ENCODE assay signal across 11 cellular contexts in genomic region chr20:41086402-41087324, GRCh38. TPM values are rescaled to one million over a fixed set of nuclear protein-coding genes. Genes with fewer than 3 reads are reported as not detected.
DNase-seq lines count a peak whose midpoint lies in the region; FAIRE-seq and TF ChIP-seq lines count a peak whose summit lies in the region.
"Had no signal": no experiment of that assay in that cellular context is flagged by ENCODE, and none has a peak within 500 bp of the region (broad histone marks: within the 10 kb centered on the region; RNA-seq: fewer than 3 reads in every experiment).

No MANE protein-coding gene starts in this region.

- peaks cover 64% of the 10 kb centered on the region for H3K36me3 Mint-ChIP-seq in activated CD4-positive, alpha-beta T cell treated with anti-CD3 and anti-CD28 coated beads, Interleukin-2, amount 10 ng/mL, durations not matched to agents 24 days and 14 days (ENCODE audit: low read depth)
- peaks cover 67% of the 10 kb centered on the region for H3K36me3 Mint-ChIP-seq in activated CD4-positive, alpha-beta memory T cell treated with anti-CD3 and anti-CD28 coated beads, Interleukin-2, amount 10 ng/mL, durations not matched to agents 7 days and 5 days (ENCODE audit: low read depth)

- H3K27ac ChIP-seq in smooth muscle cell (ENCODE audit: low read depth), result peak overlapping the region; percentile 9
- H3K27ac ChIP-seq: pancreas, SJSA1 had no signal

- no peaks in the 10 kb centered on the region for H3K9me3 ChIP-seq in smooth muscle cell (replicated peaks; ENCODE audit: low read depth)
- H3K9me3 ChIP-seq: pancreas, SJSA1 had no signal

- CTCF ChIA-PET in activated CD4-positive, alpha-beta memory T cell treated with anti-CD3 and anti-CD28 coated beads, Interleukin-2, amount 10 ng/mL, durations not matched to agents 7 days and 5 days (lab: Charles Lee), result interaction anchor here (0.9 to 2.8 kb wide), 4 partner anchors 8 to 96 kb away, joined by 3 to 18 read pairs (median 4); no protein-coding TSS in a partner anchor

- peak overlapping the region; percentile 6 for H3K4me3 Mint-ChIP-seq in activated CD4-positive, alpha-beta T cell treated with anti-CD3 and anti-CD28 coated beads, Interleukin-2, amount 10 ng/mL, durations not matched to agents 24 days and 14 days
- H3K4me3 Mint-ChIP-seq in activated CD4-positive, alpha-beta memory T cell treated with anti-CD3 and anti-CD28 coated beads, Interleukin-2, amount 10 ng/mL, durations not matched to agents 7 days and 5 days, result no peak overlapping the region

- DNase-seq in activated CD4-positive, alpha-beta T cell treated with anti-CD3 and anti-CD28 coated beads, Interleukin-2, amount 10 ng/mL, durations not matched to agents 24 days and 14 days, result no peak
- DNase-seq in activated CD4-positive, alpha-beta T cell treated with anti-CD3 and anti-CD28 coated beads for 4 hours, result no peak
- peak; percentile 84 for DNase-seq in NCI-H2196 (lab: John Stamatoyannopoulos, UW; ENCODE audit: unreplicated experiment)
- DNase-seq in activated CD4-positive, alpha-beta memory T cell treated with anti-CD3 and anti-CD28 coated beads, Interleukin-2, amount 10 ng/mL, durations not matched to agents 7 days and 5 days, result no peak
- no peak for DNase-seq in smooth muscle cell (lab: John Stamatoyannopoulos, UW; ENCODE audit: unreplicated experiment)
- no peak for DNase-seq in ureter (ENCODE audit: low spot score)
- no peak for DNase-seq in frontal cortex (ENCODE audit: low spot score in 2 of 2)
- no peak for DNase-seq in cerebellar nuclear complex (lab: John Stamatoyannopoulos, UW)
- DNase-seq: ACHN, pancreas had no signal

- H3K79me2 ChIP-seq in smooth muscle cell (ENCODE audit: low read depth), result peaks cover 13% of the 10 kb centered on the region

- H3K27me3 ChIP-seq in smooth muscle cell (ENCODE audit: low read depth), result no peaks in the 10 kb centered on the region
- H3K27me3 ChIP-seq: pancreas, SJSA1 had no signal

- H4K20me1 ChIP-seq in smooth muscle cell (ENCODE audit: low read depth), result peaks cover 77% of the 10 kb centered on the region

- no peak overlapping the region for H3K4me2 ChIP-seq in smooth muscle cell

- 67% methylated on average over 8 of the region's 8 CpGs for WGBS in smooth muscle cell (ENCODE audit: low lambda C conversion rate)

- peaks cover 16% of the 10 kb centered on the region for H3K4me1 Mint-ChIP-seq in activated CD4-positive, alpha-beta T cell treated with anti-CD3 and anti-CD28 coated beads, Interleukin-2, amount 10 ng/mL, durations not matched to agents 24 days and 14 days
- peaks cover 21% of the 10 kb centered on the region for H3K4me1 Mint-ChIP-seq in activated CD4-positive, alpha-beta memory T cell treated with anti-CD3 and anti-CD28 coated beads, Interleukin-2, amount 10 ng/mL, durations not matched to agents 7 days and 5 days

- H3K4me3 ChIP-seq in smooth muscle cell, result no peak overlapping the region
- H3K4me3 ChIP-seq: pancreas, SJSA1 had no signal

- TF ChIP-seq CTCF in smooth muscle cell (IDR thresholded peaks at IDR 0.05; ENCODE audit: borderline replicate concordance, insufficient read depth, poor library complexity, severe bottlenecking), result no peak

- intact Hi-C loops in activated CD4-positive, alpha-beta T cell treated with anti-CD3 and anti-CD28 coated beads, Interleukin-2, amount 10 ng/mL, durations not matched to agents 24 days and 14 days (cut with micrococcal nuclease), result no loop called here

- no peaks in the 10 kb centered on the region for H3K9me3 Mint-ChIP-seq in activated CD4-positive, alpha-beta T cell treated with anti-CD3 and anti-CD28 coated beads, Interleukin-2, amount 10 ng/mL, durations not matched to agents 24 days and 14 days
- H3K9me3 Mint-ChIP-seq in activated CD4-positive, alpha-beta memory T cell treated with anti-CD3 and anti-CD28 coated beads, Interleukin-2, amount 10 ng/mL, durations not matched to agents 7 days and 5 days, result no peaks in the 10 kb centered on the region

- POLR2A ChIA-PET in activated CD4-positive, alpha-beta memory T cell treated with anti-CD3 and anti-CD28 coated beads, Interleukin-2, amount 10 ng/mL, durations not matched to agents 7 days and 5 days (lab: Charles Lee), result interaction anchor here (0.8 to 2.6 kb wide), 4 partner anchors 8 to 109 kb away, joined by 3 to 8 read pairs (median 6); no protein-coding TSS in a partner anchor

- H3K9ac ChIP-seq in smooth muscle cell (ENCODE audit: low read depth), result no peak overlapping the region

- H3K27me3 Mint-ChIP-seq in activated CD4-positive, alpha-beta T cell treated with anti-CD3 and anti-CD28 coated beads, Interleukin-2, amount 10 ng/mL, durations not matched to agents 24 days and 14 days, result no peaks in the 10 kb centered on the region
- no peaks in the 10 kb centered on the region for H3K27me3 Mint-ChIP-seq in activated CD4-positive, alpha-beta memory T cell treated with anti-CD3 and anti-CD28 coated beads, Interleukin-2, amount 10 ng/mL, durations not matched to agents 7 days and 5 days

- FAIRE-seq in frontal cortex (lab: Jason Lieb, UNC), result no peak
- FAIRE-seq: pancreas had no signal

- no peaks in the 10 kb centered on the region for H3K4me1 ChIP-seq in smooth muscle cell (ENCODE audit: low read depth)

- no peak overlapping the region for H2AFZ ChIP-seq in smooth muscle cell (ENCODE audit: low read depth)

- peaks cover 24% of the 10 kb centered on the region for H3K36me3 ChIP-seq in smooth muscle cell (ENCODE audit: low read depth)

- no peak overlapping the region for H3K27ac Mint-ChIP-seq in activated CD4-positive, alpha-beta T cell treated with anti-CD3 and anti-CD28 coated beads, Interleukin-2, amount 10 ng/mL, durations not matched to agents 24 days and 14 days
- H3K27ac Mint-ChIP-seq in activated CD4-positive, alpha-beta memory T cell treated with anti-CD3 and anti-CD28 coated beads, Interleukin-2, amount 10 ng/mL, durations not matched to agents 7 days and 5 days, result peak overlapping the region; percentile 27

- peaks cover 12% of the 10 kb centered on the region for H3F3A ChIP-seq in smooth muscle cell (ENCODE audit: low read depth)

RNA-seq across cellular contexts. Expression of gene PLCG1, which starts 50.7 kb away (rescaled TPM):
- 246 and 255 TPM in 2 replicates for total RNA-seq in activated CD4-positive, alpha-beta T cell treated with anti-CD3 and anti-CD28 coated beads, Interleukin-2, amount 10 ng/mL, durations not matched to agents 24 days and 14 days
- total RNA-seq in activated CD4-positive, alpha-beta memory T cell treated with anti-CD3 and anti-CD28 coated beads, Interleukin-2, amount 10 ng/mL, durations not matched to agents 7 days and 5 days, result 100 to 1,000 TPM; 267 to 286 TPM
- 45.2 and 77.1 TPM in 2 replicates for total RNA-seq in smooth muscle cell
- 36.9 and 38.5 TPM in 2 replicates for polyA plus RNA-seq in smooth muscle cell
- total RNA-seq in ureter, result 96.3 TPM
- 91.3 TPM for total RNA-seq in frontal cortex

RNA-seq across cellular contexts. Expression of gene TOP1, which starts 58.0 kb away (rescaled TPM):
- 117 TPM in 2 replicates for total RNA-seq in activated CD4-positive, alpha-beta T cell treated with anti-CD3 and anti-CD28 coated beads, Interleukin-2, amount 10 ng/mL, durations not matched to agents 24 days and 14 days
- 10 to 100 TPM; 67.5 to 68.0 TPM for total RNA-seq in activated CD4-positive, alpha-beta memory T cell treated with anti-CD3 and anti-CD28 coated beads, Interleukin-2, amount 10 ng/mL, durations not matched to agents 7 days and 5 days
- total RNA-seq in smooth muscle cell (28.6 and 28.9 TPM in 2 replicates), ureter (54.5 TPM), frontal cortex (26.5 TPM)
- polyA plus RNA-seq in smooth muscle cell, result 17.0 and 23.6 TPM in 2 replicates
